In genomic region chr20:63772781-63773520, GRCh38 we compare ENCODE assay signal across 19 cellular contexts. TPM values are rescaled to one million over a fixed set of nuclear protein-coding genes. Genes with fewer than 3 reads are reported as not detected.
A peak's percentile ranks its signal among the peaks of the same experiment; 100 is the strongest.
DNase-seq lines count a peak whose midpoint lies in the region; ATAC-seq, FAIRE-seq and TF ChIP-seq lines count a peak whose summit lies in the region.
"Had no signal": no experiment of that assay in that cellular context is flagged by ENCODE, and none has a peak within 500 bp of the region (broad histone marks: within the 10 kb centered on the region; RNA-seq: fewer than 3 reads in every experiment).

No MANE protein-coding gene starts in this region.

- H3K36me3 ChIP-seq in right atrium auricular region (peaks cover 18% of the 10 kb centered on the region), keratinocyte (ENCODE audit: control insufficient read depth in 2 of 2, extremely low read depth in 1 of 2, insufficient read depth in 2 of 2, low read length in 2 of 2) (no peaks in the 10 kb centered on the region), thyroid gland (peaks cover 14 to 16% of the 10 kb centered on the region in 2 donors)
- H3K36me3 ChIP-seq: neural progenitor cell, vagina had no signal

- no peak for TF ChIP-seq CTCF in right atrium auricular region (IDR thresholded peaks at IDR 0.05)
- TF ChIP-seq CTCF in WTC11 (IDR thresholded peaks at IDR 0.05), result no peak
- TF ChIP-seq CTCF in keratinocyte (optimal IDR thresholded peaks at IDR 0.05 in 1 of 3, IDR thresholded peaks at IDR 0.05 in 1 of 3, conservative IDR thresholded peaks at IDR 0.05 in 1 of 3; ENCODE audit: extremely low read depth in 1 of 3, insufficient read depth in 2 of 3, low read length in 3 of 3), result no peak
- no peak for TF ChIP-seq CTCF in thyroid gland (IDR thresholded peaks at IDR 0.05)
- TF ChIP-seq CTCF in CD14-positive monocyte (IDR thresholded peaks at IDR 0.05), result no peak

- no peak overlapping the region for H3K4me3 ChIP-seq in right atrium auricular region
- H3K4me3 ChIP-seq in keratinocyte (ENCODE audit: control insufficient read depth in 2 of 3, extremely low read depth in 1 of 3, insufficient read depth in 2 of 3, low read depth in 1 of 3, low read length in 3 of 3), result no peak overlapping the region
- H3K4me3 ChIP-seq in thyroid gland (replicated peaks in 1 of 3), result no peak overlapping the region
- H3K4me3 ChIP-seq: A549, neural progenitor cell, smooth muscle cell, vagina had no signal

- H3K27me3 ChIP-seq in right atrium auricular region (no peaks in the 10 kb centered on the region), keratinocyte (ENCODE audit: control insufficient read depth, extremely low read depth, insufficient read depth, low read length) (peaks cover 14% of the 10 kb centered on the region), thyroid gland (no peaks in the 10 kb centered on the region)
- H3K27me3 ChIP-seq: neural progenitor cell, vagina had no signal

- dilution Hi-C loops in keratinocyte (cut with MboI; ENCODE audit: extremely low pct_ligation_motif_present, low sequenced_read_pairs), result no loop called here

- WGBS in thyroid gland, 2 donors, result 83 to 84% methylated on average over 13 to 15 of the region's 20 CpGs

- H3K4me1 ChIP-seq in right atrium auricular region (peaks cover 0 to 24% of the 10 kb centered on the region in 2 donors), keratinocyte (ENCODE audit: control insufficient read depth, extremely low read depth, insufficient read depth, low read length) (peaks cover 7% of the 10 kb centered on the region), thyroid gland (peaks cover 0 to 4% of the 10 kb centered on the region in 2 donors)

- intact Hi-C loops in Right ventricle myocardium inferior (cut with DNase I), result loop anchor here (10.0 kb wide), 1 partner anchor 202 kb away; the partner anchor contains the start of gene SAMD10
- intact Hi-C loops in thyroid gland (cut with DNase I), result no loop called here
- intact Hi-C loops in CD14-positive monocyte (cut with micrococcal nuclease), result no loop called here

- H3K36me3 Mint-ChIP-seq in WTC11, result peaks cover 13% of the 10 kb centered on the region
- H3K36me3 Mint-ChIP-seq in CD14-positive monocyte, result no peaks in the 10 kb centered on the region

- ATAC-seq in Right ventricle myocardium inferior, result peak; percentile 42
- ATAC-seq in WTC11, result no peak
- ATAC-seq in stimulated activated naive CD8-positive, alpha-beta T cell treated with anti-CD3 and anti-CD28 coated beads, Interleukin-15, amount 100 ng/mL, for 72 hours, result no peak
- no peak for ATAC-seq in GM18511 (IDR thresholded peaks at IDR 0.05; ENCODE audit: unreplicated experiment)
- ATAC-seq: A549; activated T-cell treated with anti-CD3 and anti-CD28 coated beads, Interleukin-2, amount 50 U/mL, for 72 hours; stimulated activated naive CD8-positive, alpha-beta T cell treated with anti-CD3 and anti-CD28 coated beads, Interleukin-15, Interleukin-2, amounts not matched to agents 100 U/mL and 50 U/mL, for 24 hours had no signal

- POLR2A ChIA-PET in WTC11 (lab: Charles Lee), result no interaction called here

- H4K20me1 ChIP-seq in keratinocyte (ENCODE audit: control insufficient read depth, extremely low read depth, insufficient read depth, low read length), result no peaks in the 10 kb centered on the region

- H3K9me1 ChIP-seq in keratinocyte (ENCODE audit: control insufficient read depth, extremely low read depth, insufficient read depth, low read length), result no peaks in the 10 kb centered on the region

- H3K4me1 Mint-ChIP-seq in WTC11 (peaks cover 14% of the 10 kb centered on the region), CD14-positive monocyte (peaks cover 5% of the 10 kb centered on the region)
- H3K4me1 Mint-ChIP-seq in stimulated activated naive CD8-positive, alpha-beta T cell treated with anti-CD3 and anti-CD28 coated beads, Interleukin-15, amount 100 ng/mL, for 72 hours, result peaks cover 13% of the 10 kb centered on the region

- H3K9me3 Mint-ChIP-seq in WTC11 (peaks cover 14% of the 10 kb centered on the region), CD14-positive monocyte (peaks cover 0 to 2% (median 0%) of the 10 kb centered on the region in 7 donors)
- H3K9me3 Mint-ChIP-seq in stimulated activated naive CD8-positive, alpha-beta T cell treated with anti-CD3 and anti-CD28 coated beads, Interleukin-15, amount 100 ng/mL, for 72 hours, result no peaks in the 10 kb centered on the region
- H3K9me3 Mint-ChIP-seq: activated T-cell treated with anti-CD3 and anti-CD28 coated beads, Interleukin-2, amount 50 U/mL, for 72 hours; neural progenitor cell had no signal

- H3K9me3 ChIP-seq in right atrium auricular region (no peaks in the 10 kb centered on the region), keratinocyte (ENCODE audit: control insufficient read depth, low read depth, low read length) (no peaks in the 10 kb centered on the region), thyroid gland (no peaks in the 10 kb centered on the region)
- H3K9me3 ChIP-seq: A549, vagina had no signal

- FAIRE-seq in keratinocyte (lab: Jason Lieb, UNC), result no peak
- FAIRE-seq: A549 had no signal

- no peak for TF ChIP-seq POLR2A in thyroid gland (IDR thresholded peaks at IDR 0.05)

- DNase-seq in Right ventricle myocardium inferior (ENCODE audit: missing footprints) (no peak), right atrium auricular region (ENCODE audit: low spot score) (no peak), WTC11 (ENCODE audit: low spot score) (no peak), keratinocyte (ENCODE audit: low read depth, low spot score) (no peak), thyroid gland (peak; percentile 24 to 38), CD14-positive monocyte (ENCODE audit: low spot score) (no peak)
- DNase-seq in stimulated activated naive CD8-positive, alpha-beta T cell treated with anti-CD3 and anti-CD28 coated beads, Interleukin-15, amount 100 ng/mL, for 72 hours, result no peak
- DNase-seq: activated CD4-positive, alpha-beta T cell treated with anti-CD3 and anti-CD28 coated beads, Interleukin-2, amount 50 U/mL, for 4 hours; activated T-cell treated with anti-CD3 and anti-CD28 coated beads, Interleukin-2, amount 50 U/mL, for 72 hours; erythroblast; NCI-H187; NCI-H526; stimulated activated naive CD8-positive, alpha-beta T cell treated with anti-CD3 and anti-CD28 coated beads, Interleukin-15, Interleukin-2, amounts not matched to agents 100 U/mL and 50 U/mL, for 24 hours; T1000 had no signal

- H3K27me3 Mint-ChIP-seq in WTC11 (ENCODE audit: low read depth), result peaks cover 4% of the 10 kb centered on the region; the same call in 1 of the 2 replicates
- H3K27me3 Mint-ChIP-seq in stimulated activated naive CD8-positive, alpha-beta T cell treated with anti-CD3 and anti-CD28 coated beads, Interleukin-15, amount 100 ng/mL, for 72 hours, result no peaks in the 10 kb centered on the region
- peaks cover 11 to 23% (median 12%) of the 10 kb centered on the region in 3 donors for H3K27me3 Mint-ChIP-seq in CD14-positive monocyte (ENCODE audit: low read depth in 3 of 3)

- CTCF ChIA-PET in WTC11 (lab: Charles Lee), result interaction anchor here (1.5 kb wide), 1 partner anchor 93 kb away, joined by 3 read pairs; the partner anchor contains the start of gene TPD52L2

- no peaks in the 10 kb centered on the region for H3K79me2 ChIP-seq in keratinocyte (ENCODE audit: control insufficient read depth, insufficient read depth, low read length)

- H3K27ac ChIP-seq in right atrium auricular region (no peak overlapping the region), keratinocyte (ENCODE audit: control insufficient read depth, insufficient read depth, low read length) (no peak overlapping the region), thyroid gland (no peak overlapping the region)
- H3K27ac ChIP-seq: A549, neural progenitor cell, vagina had no signal

- peak overlapping the region; percentile 16 for H3K4me2 ChIP-seq in keratinocyte (ENCODE audit: control insufficient read depth, extremely low read depth, insufficient read depth, low read depth, low read length)
- H3K4me2 ChIP-seq: A549, neural progenitor cell, smooth muscle cell had no signal

- no peak overlapping the region for H3K27ac Mint-ChIP-seq in WTC11
- H3K27ac Mint-ChIP-seq in stimulated activated naive CD8-positive, alpha-beta T cell treated with anti-CD3 and anti-CD28 coated beads, Interleukin-15, amount 100 ng/mL, for 72 hours, result no peak overlapping the region
- H3K27ac Mint-ChIP-seq in CD14-positive monocyte, result no peak overlapping the region
- H3K27ac Mint-ChIP-seq: activated T-cell treated with anti-CD3 and anti-CD28 coated beads, Interleukin-2, amount 50 U/mL, for 72 hours; neural progenitor cell had no signal

- H2AFZ ChIP-seq in keratinocyte (ENCODE audit: control insufficient read depth, low read length), result peak overlapping the region; percentile 22
- H2AFZ ChIP-seq: neural progenitor cell had no signal

- no peak overlapping the region for H3K9ac ChIP-seq in keratinocyte (ENCODE audit: control insufficient read depth, extremely low read depth, insufficient read depth, low read length)
- H3K9ac ChIP-seq: neural progenitor cell had no signal

- H3K4me3 Mint-ChIP-seq in WTC11 (no peak overlapping the region), CD14-positive monocyte (peak overlapping the region in 1 of 2 donors; percentile 42)
- H3K4me3 Mint-ChIP-seq in stimulated activated naive CD8-positive, alpha-beta T cell treated with anti-CD3 and anti-CD28 coated beads, Interleukin-15, amount 100 ng/mL, for 72 hours, result no peak overlapping the region
- H3K4me3 Mint-ChIP-seq: activated T-cell treated with anti-CD3 and anti-CD28 coated beads, Interleukin-2, amount 50 U/mL, for 72 hours; neural progenitor cell had no signal

RNA-seq across cellular contexts. Expression of gene SLC2A4RG, which starts 33.4 kb away (rescaled TPM):
- total RNA-seq in Right ventricle myocardium inferior (97.4 TPM), right atrium auricular region (10 to 100 TPM; 30.1 to 30.7 TPM), WTC11 (2021) (41.6 to 47.2 TPM (median 43.3 TPM) in 3 replicates), thyroid gland (10 to 100 TPM; 26.0 to 55.9 (median 39.3) TPM)
- polyA plus RNA-seq in keratinocyte (18.3 to 33.6 TPM (median 23.5 TPM) in 3 replicates), CD14-positive monocyte (1 to 10 TPM in 1 of 2 donors, under 1 TPM in 1; 0.46 to 1.5 TPM)
- polyA plus RNA-seq in keratinocyte (2011; ENCODE audit: low read depth), result 11.9 TPM
- polyA plus RNA-seq in keratinocyte (2011; cell fraction: cytosol; rRNA removed), result 8.2 and 30.1 TPM in 2 replicates
- polyA plus RNA-seq in keratinocyte (2011; cell fraction: nucleus; rRNA removed), result 26.1 and 47.7 TPM in 2 replicates
- polyA plus RNA-seq in keratinocyte (2012; ENCODE audit: low replicate concordance), result 19.5 and 45.1 TPM in 2 replicates
- 5.2 to 19.3 TPM (median 8.9 TPM) in 3 replicates for polyA minus RNA-seq in keratinocyte
- polyA minus RNA-seq in keratinocyte (2011; cell fraction: cytosol; rRNA and poly(A)+ RNA removed), result 47.8 TPM
- 9.2 and 15.1 TPM in 2 replicates for polyA minus RNA-seq in keratinocyte (2011; cell fraction: nucleus; rRNA and poly(A)+ RNA removed)

RNA-seq across cellular contexts. Expression of gene LIME1, which starts 36.5 kb away (rescaled TPM):
- 1.6 TPM for total RNA-seq in Right ventricle myocardium inferior
- total RNA-seq in right atrium auricular region, result 1 to 10 TPM; 2.4 to 2.5 TPM
- 4.5 to 7.0 TPM (median 6.0 TPM) in 3 replicates for total RNA-seq in WTC11 (2021)
- 0.60 to 3.5 TPM (median 0.75 TPM) in 3 replicates for polyA plus RNA-seq in keratinocyte
- polyA plus RNA-seq in keratinocyte (2011; ENCODE audit: low read depth), result 0.29 TPM
- 0.13 and 1.2 TPM in 2 replicates for polyA plus RNA-seq in keratinocyte (2011; cell fraction: cytosol; rRNA removed)
- 9.4 and 13.5 TPM in 2 replicates for polyA plus RNA-seq in keratinocyte (2011; cell fraction: nucleus; rRNA removed)
- polyA plus RNA-seq in keratinocyte (2012; ENCODE audit: low replicate concordance), result 1.5 TPM in 2 replicates
- polyA minus RNA-seq in keratinocyte, result 0.45 to 0.59 TPM (median 0.52 TPM) in 3 replicates
- not detected for polyA minus RNA-seq in keratinocyte (2011; cell fraction: cytosol; rRNA and poly(A)+ RNA removed)
- polyA minus RNA-seq in keratinocyte (2011; cell fraction: nucleus; rRNA and poly(A)+ RNA removed), result 3.3 and 6.1 TPM in 2 replicates
- 10 to 100 TPM in 2 of 4 donors, 1 to 10 TPM in 2; 8.7 to 25.0 (median 11.5) TPM for total RNA-seq in thyroid gland
- under 1 TPM; 0.39 to 0.62 TPM for polyA plus RNA-seq in CD14-positive monocyte

RNA-seq across cellular contexts. Expression of gene ZBTB46, which starts 58.1 kb away (rescaled TPM):
- total RNA-seq in Right ventricle myocardium inferior (13.8 TPM), right atrium auricular region (10 to 100 TPM; 12.2 to 17.8 TPM), WTC11 (2021) (18.9 to 20.1 TPM (median 20.1 TPM) in 3 replicates), thyroid gland (10 to 100 TPM; 15.9 to 39.9 (median 27.7) TPM)
- polyA plus RNA-seq in keratinocyte (0.12 to 0.18 TPM (median 0.13 TPM) in 3 replicates), CD14-positive monocyte (under 1 TPM; 0.07 to 0.37 TPM)
- polyA plus RNA-seq in keratinocyte (2011; ENCODE audit: low read depth), result 0.29 TPM
- polyA plus RNA-seq in keratinocyte (2011; cell fraction: cytosol; rRNA removed), result 0.06 and 0.16 TPM in 2 replicates
- polyA plus RNA-seq in keratinocyte (2011; cell fraction: nucleus; rRNA removed), result 0.24 and 0.40 TPM in 2 replicates
- 0.38 and 0.73 TPM in 2 replicates for polyA plus RNA-seq in keratinocyte (2012; ENCODE audit: low replicate concordance)
- 0.46 to 1.4 TPM (median 0.56 TPM) in 3 replicates for polyA minus RNA-seq in keratinocyte
- polyA minus RNA-seq in keratinocyte (2011; cell fraction: cytosol; rRNA and poly(A)+ RNA removed), result 3.3 TPM
- 0.62 and 0.84 TPM in 2 replicates for polyA minus RNA-seq in keratinocyte (2011; cell fraction: nucleus; rRNA and poly(A)+ RNA removed)

Comparison
In these comparisons a context has a peak if more than half of its experiments do, and no peak if none do; other contexts are left out.
1. DNase-seq: peak in thyroid gland (2 of 2); none in Right ventricle myocardium inferior (single experiment), right atrium auricular region (single experiment), WTC11 (single experiment), keratinocyte (single experiment), stimulated activated naive CD8-positive, alpha-beta T cell treated with anti-CD3 and anti-CD28 coated beads, Interleukin-15, amount 100 ng/mL, for 72 hours (0 of 2) and CD14-positive monocyte (single experiment).